ENCODE assay signal across 9 cellular contexts in the genomic region with DNA sequence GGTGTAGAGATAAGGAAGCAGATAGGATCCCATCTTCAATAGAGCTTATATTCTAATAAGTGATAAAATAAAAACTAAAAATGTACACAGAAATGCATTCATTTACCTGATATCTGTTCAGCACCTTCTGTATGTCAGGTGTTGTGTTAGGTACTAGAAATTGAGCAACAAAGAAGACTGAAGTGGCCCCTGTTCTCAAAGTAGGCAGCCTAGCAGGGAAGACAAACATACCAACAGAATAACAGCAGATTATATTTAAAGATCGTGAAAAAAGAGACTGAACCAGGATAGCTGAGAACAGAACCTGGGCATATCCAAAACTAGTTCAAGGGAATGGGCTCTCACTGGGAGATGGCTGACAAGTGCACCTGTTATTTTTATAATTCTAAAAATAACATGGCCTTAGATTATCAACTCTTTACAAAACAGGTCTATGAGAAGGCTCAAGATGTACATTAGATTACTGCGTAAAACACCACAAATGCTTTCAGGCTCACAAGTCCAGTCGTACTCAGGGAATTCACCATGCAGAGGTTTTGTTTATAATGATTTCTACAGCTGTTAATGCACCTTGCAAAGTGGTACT. TPM values are rescaled to one million over a fixed set of nuclear protein-coding genes. Genes with fewer than 3 reads are reported as not detected.
DNase-seq lines count a peak whose midpoint lies in the region; ATAC-seq and TF ChIP-seq lines count a peak whose summit lies in the region.
"Had no signal": no experiment of that assay in that cellular context is flagged by ENCODE, and none has a peak within 500 bp of the region (broad histone marks: within the 10 kb centered on the region; RNA-seq: fewer than 3 reads in every experiment).

No MANE protein-coding gene starts in this region.

- H3K4me3 Mint-ChIP-seq in activated naive CD4-positive, alpha-beta T cell treated with anti-CD3 and anti-CD28 coated beads, Interleukin-2, amount 50 U/mL, for 24 hours = peak overlapping the region; percentile 80
- no peak overlapping the region for H3K4me3 Mint-ChIP-seq in activated naive CD4-positive, alpha-beta T cell treated with anti-CD3 and anti-CD28 coated beads, Interleukin-2, amount 10 ng/mL, durations not matched to agents 7 days and 5 days

- H3K4me1 ChIP-seq in lower lobe of right lung (peaks cover 54% of the 10 kb centered on the region), tibial artery (peaks cover 0 to 73% (median 48%) of the 10 kb centered on the region in 4 donors)

- no peaks in the 10 kb centered on the region for H3K27me3 Mint-ChIP-seq in activated naive CD4-positive, alpha-beta T cell treated with anti-CD3 and anti-CD28 coated beads, Interleukin-2, amount 50 U/mL, for 24 hours
- no peaks in the 10 kb centered on the region for H3K27me3 Mint-ChIP-seq in activated naive CD4-positive, alpha-beta T cell treated with anti-CD3 and anti-CD28 coated beads, Interleukin-2, amount 10 ng/mL, durations not matched to agents 7 days and 5 days

- in situ Hi-C loops in astrocyte of the spinal cord (cut with HindIII; ENCODE audit: low sequenced_read_pairs) = no loop called here

- DNase-seq in activated naive CD4-positive, alpha-beta T cell treated with anti-CD3 and anti-CD28 coated beads, Interleukin-2, amount 10 ng/mL, durations not matched to agents 7 days and 5 days = no peak
- DNase-seq in astrocyte of the spinal cord (ENCODE audit: low read depth, low spot score) (peak; percentile 17), lower lobe of right lung (no peak), tibial artery (no peak), posterior vena cava (ENCODE audit: low spot score) (no peak), iPS-NIHi7 (ENCODE audit: extremely low spot score) (no peak), NCI-H748 (lab: John Stamatoyannopoulos, UW; ENCODE audit: unreplicated experiment) (no peak)
- DNase-seq: activated CD4-positive, CD25-positive, alpha-beta regulatory T cell had no signal

- H3K4me3 ChIP-seq in astrocyte of the spinal cord (ENCODE audit: low read depth, low read length) = no peak overlapping the region
- no peak overlapping the region for H3K4me3 ChIP-seq in lower lobe of right lung
- H3K4me3 ChIP-seq in tibial artery = no peak overlapping the region

- TF ChIP-seq CTCF in astrocyte of the spinal cord (IDR thresholded peaks at IDR 0.05; ENCODE audit: low read depth, low read length) = no peak
- TF ChIP-seq CTCF in lower lobe of right lung (IDR thresholded peaks at IDR 0.05) = no peak
- no peak for TF ChIP-seq CTCF in tibial artery (IDR thresholded peaks at IDR 0.05)

- intact Hi-C loops in lower lobe of right lung (cut with DNase I) (no loop called here), tibial artery (cut with DNase I; ENCODE audit: low total_unique reads) (no loop called here), posterior vena cava (cut with DNase I) (no loop called here)

- CTCF ChIA-PET in activated naive CD4-positive, alpha-beta T cell treated with anti-CD3 and anti-CD28 coated beads, Interleukin-2, amount 10 ng/mL, durations not matched to agents 7 days and 5 days (lab: Charles Lee) = no interaction called here

- no peaks in the 10 kb centered on the region for H3K9me3 ChIP-seq in lower lobe of right lung
- no peaks in the 10 kb centered on the region for H3K9me3 ChIP-seq in tibial artery

- H3K27ac Mint-ChIP-seq in activated naive CD4-positive, alpha-beta T cell treated with anti-CD3 and anti-CD28 coated beads, Interleukin-2, amount 50 U/mL, for 24 hours = peak overlapping the region; percentile 97
- no peak overlapping the region for H3K27ac Mint-ChIP-seq in activated naive CD4-positive, alpha-beta T cell treated with anti-CD3 and anti-CD28 coated beads, Interleukin-2, amount 10 ng/mL, durations not matched to agents 7 days and 5 days

- H3K27me3 ChIP-seq in lower lobe of right lung (ENCODE audit: low read depth) (no peaks in the 10 kb centered on the region), tibial artery (no peaks in the 10 kb centered on the region)

- H3K4me1 Mint-ChIP-seq in activated naive CD4-positive, alpha-beta T cell treated with anti-CD3 and anti-CD28 coated beads, Interleukin-2, amount 50 U/mL, for 24 hours = peaks cover 67% of the 10 kb centered on the region
- peaks cover 16% of the 10 kb centered on the region for H3K4me1 Mint-ChIP-seq in activated naive CD4-positive, alpha-beta T cell treated with anti-CD3 and anti-CD28 coated beads, Interleukin-2, amount 10 ng/mL, durations not matched to agents 7 days and 5 days

- peak; percentile 44 to 66 for ATAC-seq in lower lobe of right lung

- H3K36me3 Mint-ChIP-seq in activated naive CD4-positive, alpha-beta T cell treated with anti-CD3 and anti-CD28 coated beads, Interleukin-2, amount 50 U/mL, for 24 hours = peaks cover 9% of the 10 kb centered on the region
- peaks cover 9% of the 10 kb centered on the region for H3K36me3 Mint-ChIP-seq in activated naive CD4-positive, alpha-beta T cell treated with anti-CD3 and anti-CD28 coated beads, Interleukin-2, amount 10 ng/mL, durations not matched to agents 7 days and 5 days

- H3K27ac ChIP-seq in lower lobe of right lung (peak overlapping the region; percentile 83), tibial artery (peak overlapping the region; percentile 85 to 87)

- H3K36me3 ChIP-seq in lower lobe of right lung (no peaks in the 10 kb centered on the region), tibial artery (no peaks in the 10 kb centered on the region)

- H3K9me3 Mint-ChIP-seq in activated naive CD4-positive, alpha-beta T cell treated with anti-CD3 and anti-CD28 coated beads, Interleukin-2, amount 50 U/mL, for 24 hours = no peaks in the 10 kb centered on the region
- no peaks in the 10 kb centered on the region for H3K9me3 Mint-ChIP-seq in activated naive CD4-positive, alpha-beta T cell treated with anti-CD3 and anti-CD28 coated beads, Interleukin-2, amount 10 ng/mL, durations not matched to agents 7 days and 5 days

RNA-seq across cellular contexts. Expression of gene ANO6, which starts 16.3 kb away (rescaled TPM):
- 64.1 TPM for total RNA-seq in lower lobe of right lung
- 10 to 100 TPM; 74.8 to 76.6 TPM for total RNA-seq in posterior vena cava
